ENCODE assay signal across 14 cellular contexts in the genomic region with DNA sequence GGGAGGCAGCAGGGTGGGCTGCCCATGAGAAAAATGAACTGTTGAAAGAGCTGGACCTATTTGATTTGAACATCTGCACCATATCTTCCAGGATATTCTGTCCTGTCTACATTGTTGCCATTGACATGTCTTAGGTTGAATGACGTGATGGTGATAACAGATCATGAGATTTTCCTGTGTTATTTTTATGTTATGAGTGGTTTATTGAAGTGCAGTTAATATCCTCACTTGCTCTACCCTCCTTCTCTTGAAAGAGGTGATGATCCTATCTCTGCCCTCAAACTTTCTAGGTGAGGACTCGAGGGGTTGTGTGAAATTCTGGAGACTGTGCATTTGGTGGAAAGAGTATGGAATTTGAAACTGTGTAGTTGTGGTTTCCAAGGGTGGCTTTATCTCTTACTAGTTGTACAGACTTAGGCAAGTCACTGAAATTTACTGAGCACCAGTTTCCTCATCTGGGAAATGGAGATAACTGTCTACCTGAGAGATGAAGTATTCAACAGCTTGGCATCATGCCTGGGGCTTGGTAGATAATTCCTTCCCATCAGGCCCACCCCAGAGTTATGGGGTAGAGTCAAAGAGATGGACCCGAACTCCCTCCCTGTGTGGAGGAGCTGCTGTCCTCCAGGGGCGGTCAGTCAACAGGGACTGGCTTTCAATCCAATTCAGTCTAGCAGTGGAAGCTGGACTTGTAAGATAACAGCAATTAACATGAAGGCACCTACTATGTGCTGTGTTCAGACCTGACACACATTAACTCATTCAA.
DNase-seq lines count a peak whose midpoint lies in the region; ATAC-seq and TF ChIP-seq lines count a peak whose summit lies in the region.
"Had no signal": no experiment of that assay in that cellular context is flagged by ENCODE, and none has a peak within 500 bp of the region (broad histone marks: within the 10 kb centered on the region; RNA-seq: fewer than 3 reads in every experiment).

No MANE protein-coding gene starts in this region.

- WGBS in IMR-90 (ENCODE audit: extremely low coverage in 2 of 2, insufficient read length in 1 of 2), 2 experiments, result 100% methylated on average over 1 of the region's 4 CpGs; no CpG with 5 or more reads in 1 of the 2 experiments
- 88% methylated on average over 4 of the region's 4 CpGs for WGBS in smooth muscle cell (ENCODE audit: low lambda C conversion rate)

- no peak for DNase-seq in activated CD4-positive, alpha-beta T cell treated with anti-CD3 and anti-CD28 coated beads, Interleukin-2, amount 10 ng/mL, durations not matched to agents 24 days and 14 days
- no peak for DNase-seq in activated CD4-positive, alpha-beta T cell treated with anti-CD3 and anti-CD28 coated beads, Interleukin-2, amount 50 U/mL, for 4 hours
- DNase-seq in IMR-90 (no peak), smooth muscle cell (lab: John Stamatoyannopoulos, UW; ENCODE audit: unreplicated experiment) (no peak), foreskin keratinocyte (no peak), NCI-H2227 (lab: John Stamatoyannopoulos, UW; ENCODE audit: unreplicated experiment) (no peak)
- DNase-seq: NCI-H1436 treated with DMSO at 0.1 percent for 48 hours; stimulated activated CD4-positive, alpha-beta T cell treated with anti-CD3 and anti-CD28 coated beads, Interleukin-4, amount 100 ng/mL, for 24 hours; substantia nigra had no signal

- no peak overlapping the region for H3K4me2 ChIP-seq in IMR-90 (ENCODE audit: low read depth, low read length)
- peak overlapping the region; percentile 51 for H3K4me2 ChIP-seq in smooth muscle cell

- H3K18ac ChIP-seq in IMR-90 (ENCODE audit: low read depth, low read length), result no peak overlapping the region

- H3K36me3 ChIP-seq in IMR-90 (ENCODE audit: control insufficient read depth, insufficient read depth, low read length), result no peaks in the 10 kb centered on the region
- no peaks in the 10 kb centered on the region for H3K36me3 ChIP-seq in smooth muscle cell (ENCODE audit: low read depth)
- H3K36me3 ChIP-seq: ascending aorta had no signal

- no peak overlapping the region for H4K91ac ChIP-seq in IMR-90 (ENCODE audit: insufficient read depth, low read depth, low read length)

- no peaks in the 10 kb centered on the region for H3K9me1 ChIP-seq in IMR-90 (ENCODE audit: insufficient read depth, low read length)

- H3K56ac ChIP-seq in IMR-90 (ENCODE audit: extremely low read depth, insufficient read depth, low read length), result no peak overlapping the region

- H3K36me3 Mint-ChIP-seq in activated CD4-positive, alpha-beta T cell treated with anti-CD3 and anti-CD28 coated beads, Interleukin-2, amount 10 ng/mL, durations not matched to agents 24 days and 14 days (ENCODE audit: low read depth), result no peaks in the 10 kb centered on the region
- H3K36me3 Mint-ChIP-seq in brain, result no peaks in the 10 kb centered on the region

- H3F3A ChIP-seq in smooth muscle cell (ENCODE audit: low read depth), result peaks cover 5% of the 10 kb centered on the region

- no peak overlapping the region for H4K5ac ChIP-seq in IMR-90 (ENCODE audit: low read depth, low read length)

- H3K79me1 ChIP-seq in IMR-90 (ENCODE audit: low read depth in 1 of 2, low read length in 2 of 2), result no peaks in the 10 kb centered on the region

- no peak for TF ChIP-seq POLR2A in IMR-90 (IDR thresholded peaks at IDR 0.05; ENCODE audit: low read depth, low read length)

- H2BK20ac ChIP-seq in IMR-90 (ENCODE audit: low read depth, low read length), result no peak overlapping the region

- intact Hi-C loops in activated CD4-positive, alpha-beta T cell treated with anti-CD3 and anti-CD28 coated beads, Interleukin-2, amount 10 ng/mL, durations not matched to agents 24 days and 14 days (cut with micrococcal nuclease), result loop anchor here (5.0 kb wide), 2 partner anchors 324 to 539 kb away; a partner anchor contains a TSS
- intact Hi-C loops in IMR-90 (cut with micrococcal nuclease), result loop anchor here (2.0 to 10.0 kb wide), 4 partner anchors 123 to 829 kb away; a partner anchor contains a TSS

- H3K9me3 ChIP-seq in IMR-90 (ENCODE audit: control insufficient read depth, insufficient read depth, low read length) (no peaks in the 10 kb centered on the region), smooth muscle cell (replicated peaks; ENCODE audit: low read depth) (no peaks in the 10 kb centered on the region)
- H3K9me3 ChIP-seq: ascending aorta had no signal

- H3K27ac ChIP-seq in IMR-90 (ENCODE audit: insufficient read depth, low read length) (no peak overlapping the region), smooth muscle cell (ENCODE audit: low read depth) (peak overlapping the region; percentile 2), foreskin keratinocyte (no peak overlapping the region)
- H3K27ac ChIP-seq: ascending aorta had no signal

- H3K27me3 ChIP-seq in IMR-90 (ENCODE audit: control insufficient read depth, insufficient read depth, low read length) (no peaks in the 10 kb centered on the region), smooth muscle cell (ENCODE audit: low read depth) (no peaks in the 10 kb centered on the region), foreskin keratinocyte (peaks cover 25% of the 10 kb centered on the region)
- H3K27me3 ChIP-seq: ascending aorta had no signal

- H3K14ac ChIP-seq in IMR-90 (replicated peaks; ENCODE audit: low read depth, low read length), result no peak overlapping the region

- H3K4me3 Mint-ChIP-seq in activated CD4-positive, alpha-beta T cell treated with anti-CD3 and anti-CD28 coated beads, Interleukin-2, amount 10 ng/mL, durations not matched to agents 24 days and 14 days, result no peak overlapping the region
- no peak overlapping the region for H3K4me3 Mint-ChIP-seq in brain

- ATAC-seq in IMR-90 (ENCODE audit: low read depth), result no peak
- ATAC-seq in GM21367 (IDR thresholded peaks at IDR 0.05; ENCODE audit: unreplicated experiment), result no peak
- ATAC-seq in foreskin keratinocyte, result no peak

- no peak overlapping the region for H2BK5ac ChIP-seq in IMR-90 (ENCODE audit: low read depth, low read length, poor library complexity, severe bottlenecking)

- in situ Hi-C loops in IMR-90 (cut with MboI; ENCODE audit: low sequenced_read_pairs), result no loop called here

- H3K4me1 Mint-ChIP-seq in activated CD4-positive, alpha-beta T cell treated with anti-CD3 and anti-CD28 coated beads, Interleukin-2, amount 10 ng/mL, durations not matched to agents 24 days and 14 days, result peaks cover 34% of the 10 kb centered on the region
- peaks cover 52% of the 10 kb centered on the region for H3K4me1 Mint-ChIP-seq in brain

- 0 out of 3 replicates have a peak overlapping the region, but pooled peaks have one; percentile 1 for H2BK15ac ChIP-seq in IMR-90 (ENCODE audit: low read depth, low read length)

- peak overlapping the region; percentile 9 for H2AFZ ChIP-seq in IMR-90 (replicated peaks; ENCODE audit: low read length, poor library complexity)
- H2AFZ ChIP-seq in smooth muscle cell (ENCODE audit: low read depth), result no peak overlapping the region

- no peaks in the 10 kb centered on the region for H4K20me1 ChIP-seq in IMR-90 (ENCODE audit: insufficient read depth, low read length)
- H4K20me1 ChIP-seq in smooth muscle cell (ENCODE audit: low read depth), result no peaks in the 10 kb centered on the region

- no peak overlapping the region for H3K4ac ChIP-seq in IMR-90 (ENCODE audit: low read depth, low read length)

- BruUV-seq in IMR-90 (replicated peaks; lab: Mats Ljungman, UMichigan), result no TSS peak

- CTCF ChIA-PET in IMR-90 (lab: Yijun Ruan, JAX), result interaction anchor here (1.0 kb wide), 1 partner anchor 829 kb away, joined by 3 read pairs; no protein-coding TSS in a partner anchor

- H3K4me1 ChIP-seq in IMR-90 (ENCODE audit: control insufficient read depth, insufficient read depth, low read length), result peaks cover 11% of the 10 kb centered on the region
- H3K4me1 ChIP-seq in smooth muscle cell (ENCODE audit: low read depth), result no peaks in the 10 kb centered on the region
- peaks cover 8% of the 10 kb centered on the region for H3K4me1 ChIP-seq in foreskin keratinocyte

- H2AK5ac ChIP-seq in IMR-90 (ENCODE audit: low read depth, low read length), result no peak overlapping the region

- dilution Hi-C loops in IMR-90 (cut with HindIII; ENCODE audit: low sequenced_read_pairs, unreplicated experiment), result no loop called here

- H3K23ac ChIP-seq in IMR-90 (ENCODE audit: low read depth, low read length), result no peak overlapping the region

- peaks cover 7% of the 10 kb centered on the region for H3K27me3 Mint-ChIP-seq in activated CD4-positive, alpha-beta T cell treated with anti-CD3 and anti-CD28 coated beads, Interleukin-2, amount 10 ng/mL, durations not matched to agents 24 days and 14 days
- peaks cover 4% of the 10 kb centered on the region for H3K27me3 Mint-ChIP-seq in brain

- no peak overlapping the region for H2BK120ac ChIP-seq in IMR-90 (ENCODE audit: low read depth, low read length)

- H4K8ac ChIP-seq in IMR-90 (ENCODE audit: low read depth in 2 of 2, low read length in 2 of 2), result no peak overlapping the region

- H3K9ac ChIP-seq in IMR-90 (ENCODE audit: low read depth, low read length) (no peak overlapping the region), smooth muscle cell (ENCODE audit: low read depth) (no peak overlapping the region)

- H3K9me3 Mint-ChIP-seq in activated CD4-positive, alpha-beta T cell treated with anti-CD3 and anti-CD28 coated beads, Interleukin-2, amount 10 ng/mL, durations not matched to agents 24 days and 14 days, result peaks cover 3% of the 10 kb centered on the region
- H3K9me3 Mint-ChIP-seq in brain, result no peaks in the 10 kb centered on the region

- H2AK9ac ChIP-seq in IMR-90 (replicated peaks; ENCODE audit: low read depth, low read length, poor library complexity), result no peak overlapping the region

- H3K4me3 ChIP-seq in IMR-90 (ENCODE audit: insufficient read depth, low read depth, low read length) (no peak overlapping the region), smooth muscle cell (no peak overlapping the region)
- H3K4me3 ChIP-seq: ascending aorta, GM12878, lung had no signal

- TF ChIP-seq CTCF in IMR-90 (conservative IDR thresholded peaks at IDR 0.05; ENCODE audit: low read depth, low read length) (no peak), brain (conservative IDR thresholded peaks at IDR 0.05) (no peak), smooth muscle cell (IDR thresholded peaks at IDR 0.05; ENCODE audit: borderline replicate concordance, insufficient read depth, poor library complexity, severe bottlenecking) (no peak), foreskin keratinocyte (conservative IDR thresholded peaks at IDR 0.05) (no peak)

- peak overlapping the region; percentile 34 for H3K27ac Mint-ChIP-seq in activated CD4-positive, alpha-beta T cell treated with anti-CD3 and anti-CD28 coated beads, Interleukin-2, amount 10 ng/mL, durations not matched to agents 24 days and 14 days
- peak overlapping the region in 3 of 5 experiments; percentile 36 to 93 (median 84) for H3K27ac Mint-ChIP-seq in brain

- no peak for TF ChIP-seq RAD21 in IMR-90 (IDR thresholded peaks at IDR 0.05; ENCODE audit: low read length)

- H3K79me2 ChIP-seq in smooth muscle cell (ENCODE audit: low read depth), result no peaks in the 10 kb centered on the region

- POLR2A ChIA-PET in IMR-90 (lab: Charles Lee; ENCODE audit: unreplicated experiment), result no interaction called here
